1 cellular context compared by ENCODE assay signal in the genomic region with DNA sequence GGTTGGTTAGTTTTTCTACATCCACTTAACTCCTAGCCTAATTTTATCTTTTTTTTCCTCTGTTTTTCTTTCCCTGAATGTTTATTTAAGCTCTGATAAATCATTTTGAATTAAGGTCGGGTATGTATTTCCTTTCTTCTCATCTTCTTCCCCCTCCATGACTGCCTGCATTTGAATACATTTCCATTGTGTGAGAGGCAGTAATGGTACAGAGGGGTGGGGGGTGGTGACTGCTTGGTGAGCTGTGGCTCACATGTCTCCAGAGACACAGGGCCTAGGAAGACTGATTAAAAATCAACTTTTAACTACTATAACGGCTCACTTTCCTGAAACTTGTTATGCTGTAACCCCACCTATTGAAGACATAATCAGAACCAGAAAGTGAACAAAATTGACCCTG.
TF ChIP-seq lines count a peak whose summit lies in the region.

No MANE protein-coding gene starts in this region.

TF ChIP-seq in GM12878, 131 proteins besides CTCF, POLR2A, EP300 and RAD21:
- TF ChIP-seq NFIC (IDR thresholded peaks at IDR 0.05; ENCODE audit: low read depth, low read length) (no peak), HDGF (IDR thresholded peaks at IDR 0.05) (no peak), TBL1XR1 (IDR thresholded peaks at IDR 0.05; ENCODE audit: low read depth, low read length) (no peak), SKIL (IDR thresholded peaks at IDR 0.05; ENCODE audit: low read depth, poor library complexity, severe bottlenecking) (no peak), BMI1 (IDR thresholded peaks at IDR 0.05; ENCODE audit: borderline replicate concordance) (no peak), SIX5 (IDR thresholded peaks at IDR 0.05; ENCODE audit: low read depth, low read length, severe bottlenecking) (no peak), IRF4 (IDR thresholded peaks at IDR 0.05; ENCODE audit: low read depth, low read length) (no peak), ZNF622 (IDR thresholded peaks at IDR 0.05) (no peak), KAT2A (conservative IDR thresholded peaks at IDR 0.05; ENCODE audit: control insufficient read depth, low read depth, low read length) (no peak), SIN3A (IDR thresholded peaks at IDR 0.05; ENCODE audit: low read depth, low read length) (no peak), ETV6 (conservative IDR thresholded peaks at IDR 0.05 in 1 of 2, IDR thresholded peaks at IDR 0.05 in 1 of 2; ENCODE audit: borderline replicate concordance in 1 of 2, low read depth in 1 of 2) (no peak), ZBTB4 (CRISPR knock-in tag; IDR thresholded peaks at IDR 0.05) (no peak), CHD4 (IDR thresholded peaks at IDR 0.05) (no peak), JUNB (IDR thresholded peaks at IDR 0.05) (no peak), PAX5 (IDR thresholded peaks at IDR 0.05; ENCODE audit: borderline replicate concordance, low read depth, low read length) (no peak), RUNX3 (IDR thresholded peaks at IDR 0.05; ENCODE audit: low read length) (no peak)
- TF ChIP-seq, protein P1, sequence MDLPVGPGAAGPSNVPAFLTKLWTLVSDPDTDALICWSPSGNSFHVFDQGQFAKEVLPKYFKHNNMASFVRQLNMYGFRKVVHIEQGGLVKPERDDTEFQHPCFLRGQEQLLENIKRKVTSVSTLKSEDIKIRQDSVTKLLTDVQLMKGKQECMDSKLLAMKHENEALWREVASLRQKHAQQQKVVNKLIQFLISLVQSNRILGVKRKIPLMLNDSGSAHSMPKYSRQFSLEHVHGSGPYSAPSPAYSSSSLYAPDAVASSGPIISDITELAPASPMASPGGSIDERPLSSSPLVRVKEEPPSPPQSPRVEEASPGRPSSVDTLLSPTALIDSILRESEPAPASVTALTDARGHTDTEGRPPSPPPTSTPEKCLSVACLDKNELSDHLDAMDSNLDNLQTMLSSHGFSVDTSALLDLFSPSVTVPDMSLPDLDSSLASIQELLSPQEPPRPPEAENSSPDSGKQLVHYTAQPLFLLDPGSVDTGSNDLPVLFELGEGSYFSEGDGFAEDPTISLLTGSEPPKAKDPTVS (IDR thresholded peaks at IDR 0.05; ENCODE audit: low read depth, low read length), result no peak
- TF ChIP-seq, protein P2, sequence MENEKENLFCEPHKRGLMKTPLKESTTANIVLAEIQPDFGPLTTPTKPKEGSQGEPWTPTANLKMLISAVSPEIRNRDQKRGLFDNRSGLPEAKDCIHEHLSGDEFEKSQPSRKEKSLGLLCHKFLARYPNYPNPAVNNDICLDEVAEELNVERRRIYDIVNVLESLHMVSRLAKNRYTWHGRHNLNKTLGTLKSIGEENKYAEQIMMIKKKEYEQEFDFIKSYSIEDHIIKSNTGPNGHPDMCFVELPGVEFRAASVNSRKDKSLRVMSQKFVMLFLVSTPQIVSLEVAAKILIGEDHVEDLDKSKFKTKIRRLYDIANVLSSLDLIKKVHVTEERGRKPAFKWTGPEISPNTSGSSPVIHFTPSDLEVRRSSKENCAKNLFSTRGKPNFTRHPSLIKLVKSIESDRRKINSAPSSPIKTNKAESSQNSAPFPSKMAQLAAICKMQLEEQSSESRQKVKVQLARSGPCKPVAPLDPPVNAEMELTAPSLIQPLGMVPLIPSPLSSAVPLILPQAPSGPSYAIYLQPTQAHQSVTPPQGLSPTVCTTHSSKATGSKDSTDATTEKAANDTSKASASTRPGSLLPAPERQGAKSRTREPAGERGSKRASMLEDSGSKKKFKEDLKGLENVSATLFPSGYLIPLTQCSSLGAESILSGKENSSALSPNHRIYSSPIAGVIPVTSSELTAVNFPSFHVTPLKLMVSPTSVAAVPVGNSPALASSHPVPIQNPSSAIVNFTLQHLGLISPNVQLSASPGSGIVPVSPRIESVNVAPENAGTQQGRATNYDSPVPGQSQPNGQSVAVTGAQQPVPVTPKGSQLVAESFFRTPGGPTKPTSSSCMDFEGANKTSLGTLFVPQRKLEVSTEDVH (IDR thresholded peaks at IDR 0.05; ENCODE audit: low read depth, partially characterized antibody), result no peak
- TF ChIP-seq, protein P3, sequence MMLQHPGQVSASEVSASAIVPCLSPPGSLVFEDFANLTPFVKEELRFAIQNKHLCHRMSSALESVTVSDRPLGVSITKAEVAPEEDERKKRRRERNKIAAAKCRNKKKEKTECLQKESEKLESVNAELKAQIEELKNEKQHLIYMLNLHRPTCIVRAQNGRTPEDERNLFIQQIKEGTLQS (IDR thresholded peaks at IDR 0.05; ENCODE audit: borderline replicate concordance, extremely low read depth, low read depth, low read length), result no peak
